In the genomic region with DNA sequence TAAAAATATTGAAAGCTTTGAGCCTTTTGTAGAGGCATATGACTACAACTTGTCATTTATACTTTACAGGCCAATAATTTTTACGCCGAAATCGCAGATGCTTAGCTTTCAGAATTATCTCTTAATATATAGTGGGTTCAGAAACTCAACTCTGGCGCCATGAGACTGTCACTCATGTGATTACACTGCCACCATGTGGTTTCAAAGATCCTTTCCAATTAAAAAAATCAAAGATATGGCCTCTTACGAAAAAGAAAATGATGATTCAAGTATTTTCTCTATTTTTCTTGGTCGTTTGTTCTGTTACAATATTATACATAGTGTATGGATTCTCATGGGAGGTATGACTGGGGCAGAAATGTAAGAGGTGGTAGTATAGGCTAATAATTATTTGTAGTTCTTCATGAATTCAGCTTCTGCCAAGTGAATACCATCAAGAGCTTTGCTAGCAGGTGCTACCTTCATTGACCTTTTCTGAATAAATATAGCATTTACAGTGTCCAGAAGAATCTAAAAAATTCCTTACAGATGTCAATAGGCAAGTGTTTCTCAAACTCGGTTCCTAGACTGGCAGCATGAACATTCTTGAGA, we compare ENCODE assay signal across 8 cellular contexts.
DNase-seq lines count a peak whose midpoint lies in the region; ATAC-seq and TF ChIP-seq lines count a peak whose summit lies in the region.

No MANE protein-coding gene starts in this region.

- no peaks in the 10 kb centered on the region for H3K4me1 ChIP-seq in right lobe of liver

- H3K27ac ChIP-seq in 22Rv1 (no peak overlapping the region), right lobe of liver (no peak overlapping the region)

- DNase-seq in NCI-H2196 (lab: John Stamatoyannopoulos, UW; ENCODE audit: unreplicated experiment), result peak; percentile 53
- DNase-seq in MCF 10A (ENCODE audit: unreplicated experiment), result peak; percentile 54
- DNase-seq in right lobe of liver, result no peak
- no peak for DNase-seq in natural killer cell treated with Interleukin-12 subunit alpha and Interleukin-12 subunit beta and Interleukin-15 and Interleukin-18, amount 100 ng/mL, for 72 hours (ENCODE audit: low spot score)
- no peak for DNase-seq in stimulated activated CD4-positive, alpha-beta T cell treated with anti-CD3 and anti-CD28 coated beads, Interleukin-2, amount 100 ng/mL, for 48 hours

- H3K36me3 ChIP-seq in right lobe of liver, result no peaks in the 10 kb centered on the region

- no peaks in the 10 kb centered on the region for H3K4me1 Mint-ChIP-seq in MCF 10A (ENCODE audit: insufficient read depth, unreplicated experiment)
- H3K4me1 Mint-ChIP-seq in natural killer cell treated with Interleukin-12 subunit alpha and Interleukin-12 subunit beta and Interleukin-15 and Interleukin-18, amount 100 ng/mL, for 72 hours (ENCODE audit: low read depth in 2 of 2), result no peaks in the 10 kb centered on the region

- H3K27ac Mint-ChIP-seq in MCF 10A (ENCODE audit: low read depth, unreplicated experiment), result no peak overlapping the region
- no peak overlapping the region for H3K27ac Mint-ChIP-seq in natural killer cell treated with Interleukin-12 subunit alpha and Interleukin-12 subunit beta and Interleukin-15 and Interleukin-18, amount 100 ng/mL, for 72 hours

- POLR2A ChIA-PET in MCF 10A (lab: Yijun Ruan, JAX), result interaction anchor here (0.6 to 1.3 kb wide), 3 partner anchors 17 to 636 kb away, joined by 3 to 13 read pairs (median 3); no protein-coding TSS in a partner anchor

- H3K9me3 Mint-ChIP-seq in MCF 10A (ENCODE audit: unreplicated experiment), result no peaks in the 10 kb centered on the region
- no peaks in the 10 kb centered on the region for H3K9me3 Mint-ChIP-seq in natural killer cell treated with Interleukin-12 subunit alpha and Interleukin-12 subunit beta and Interleukin-15 and Interleukin-18, amount 100 ng/mL, for 72 hours

- H3K36me3 Mint-ChIP-seq in MCF 10A (ENCODE audit: insufficient read depth, unreplicated experiment), result no peaks in the 10 kb centered on the region
- no peaks in the 10 kb centered on the region for H3K36me3 Mint-ChIP-seq in natural killer cell treated with Interleukin-12 subunit alpha and Interleukin-12 subunit beta and Interleukin-15 and Interleukin-18, amount 100 ng/mL, for 72 hours

- peaks cover 79% of the 10 kb centered on the region for H3K27me3 Mint-ChIP-seq in MCF 10A (ENCODE audit: insufficient read depth, unreplicated experiment)
- H3K27me3 Mint-ChIP-seq in natural killer cell treated with Interleukin-12 subunit alpha and Interleukin-12 subunit beta and Interleukin-15 and Interleukin-18, amount 100 ng/mL, for 72 hours, result peaks cover 16 to 18% of the 10 kb centered on the region in 2 donors

- H3K4me3 Mint-ChIP-seq in MCF 10A (ENCODE audit: unreplicated experiment), result no peak overlapping the region
- no peak overlapping the region for H3K4me3 Mint-ChIP-seq in natural killer cell treated with Interleukin-12 subunit alpha and Interleukin-12 subunit beta and Interleukin-15 and Interleukin-18, amount 100 ng/mL, for 72 hours

- WGBS in right lobe of liver (ENCODE audit: insufficient coverage, low coverage, low lambda C conversion rate, missing lambda C conversion rate), result 10% methylated on average over 7 of the region's 7 CpGs

- intact Hi-C loops in MCF 10A (cut with micrococcal nuclease), result loop anchor here (1.0 to 2.0 kb wide), 4 partner anchors 226 to 801 kb away; no protein-coding TSS in a partner anchor
- intact Hi-C loops in right lobe of liver (cut with DNase I), result loop anchor here in 1 of 2 donors (10.0 kb wide), 1 partner anchor 633 kb away; no protein-coding TSS in a partner anchor

- no TSS peak for BruUV-seq in MCF 10A (replicated peaks; lab: Mats Ljungman, UMichigan)

- TF ChIP-seq CTCF in 22Rv1 (IDR thresholded peaks at IDR 0.05) (peak; percentile 85), GM12872 (IDR thresholded peaks at IDR 0.05; ENCODE audit: insufficient read depth, low read depth, low read length) (peak; percentile 51), MCF 10A (IDR thresholded peaks at IDR 0.05; ENCODE audit: unreplicated experiment) (peak; percentile 52), right lobe of liver (IDR thresholded peaks at IDR 0.05) (peak; percentile 51 to 67 (median 57))

- ATAC-seq in HG02870 (IDR thresholded peaks at IDR 0.05; ENCODE audit: unreplicated experiment) (peak; percentile 79), right lobe of liver (peak; percentile 62 to 76 (median 70))
- no peak for ATAC-seq in natural killer cell treated with Interleukin-12 subunit alpha and Interleukin-12 subunit beta and Interleukin-15 and Interleukin-18, amount 100 ng/mL, for 72 hours

- H3K4me3 ChIP-seq in right lobe of liver, result no peak overlapping the region

- no peak for TF ChIP-seq POLR2A in right lobe of liver (IDR thresholded peaks at IDR 0.05)

- no peaks in the 10 kb centered on the region for H3K9me3 ChIP-seq in right lobe of liver

- CTCF ChIA-PET in MCF 10A (lab: Yijun Ruan, JAX), result interaction anchor here (0.5 to 4.7 kb wide), 48 partner anchors 9 to 1509 kb away, joined by 3 to 137 read pairs (median 3); no protein-coding TSS in a partner anchor

- no peaks in the 10 kb centered on the region for H3K27me3 ChIP-seq in right lobe of liver

Comparison
In these comparisons a context has a peak if more than half of its experiments do, and no peak if none do; other contexts are left out.
1. ATAC-seq: peak in HG02870 (single experiment) and right lobe of liver (4 of 4); none in natural killer cell treated with Interleukin-12 subunit alpha and Interleukin-12 subunit beta and Interleukin-15 and Interleukin-18, amount 100 ng/mL, for 72 hours (0 of 2).
2. DNase-seq: peak in NCI-H2196 (single experiment) and MCF 10A (single experiment); none in right lobe of liver (0 of 3), natural killer cell treated with Interleukin-12 subunit alpha and Interleukin-12 subunit beta and Interleukin-15 and Interleukin-18, amount 100 ng/mL, for 72 hours (single experiment) and stimulated activated CD4-positive, alpha-beta T cell treated with anti-CD3 and anti-CD28 coated beads, Interleukin-2, amount 100 ng/mL, for 48 hours (0 of 2).
3. Peak in every context shown above with its lines, with median percentiles within 50 percentile points of each other: CTCF ChIP-seq.